In the genomic region with DNA sequence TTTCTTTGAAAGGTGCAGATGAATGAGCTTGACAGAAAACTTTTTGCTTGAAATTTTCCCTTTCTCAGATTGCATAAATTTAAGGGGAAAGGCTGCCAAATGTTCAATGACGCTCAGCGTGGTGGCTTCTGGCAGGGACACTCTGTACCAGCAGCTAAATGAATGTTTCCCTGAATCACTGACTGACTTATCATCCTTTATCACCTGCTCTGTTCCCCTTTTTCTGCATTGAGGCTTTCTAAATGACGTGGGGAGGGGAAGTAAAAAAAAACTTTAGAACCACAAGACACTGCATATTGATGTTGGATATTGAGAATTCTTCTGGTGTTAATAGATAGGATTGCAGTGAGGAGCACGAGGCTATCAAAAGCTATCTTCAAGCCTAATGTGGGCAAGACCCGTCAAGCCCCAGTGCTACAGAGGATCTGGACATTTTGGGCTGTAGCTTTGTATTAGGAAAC, we compare ENCODE assay signal across 8 cellular contexts. TPM values are rescaled to one million over a fixed set of nuclear protein-coding genes. Genes with fewer than 3 reads are reported as not detected.
A peak's percentile ranks its signal among the peaks of the same experiment; 100 is the strongest.
DNase-seq lines count a peak whose midpoint lies in the region; ATAC-seq lines count a peak whose summit lies in the region.

No MANE protein-coding gene starts in this region.

- POLR2A ChIA-PET in T-cell (lab: Charles Lee) = no interaction called here

- no peaks in the 10 kb centered on the region for H3K36me3 Mint-ChIP-seq in naive B cell
- H3K36me3 Mint-ChIP-seq in T-cell = no peaks in the 10 kb centered on the region

- H3K4me1 Mint-ChIP-seq in naive B cell = peaks cover 18 to 37% (median 33%) of the 10 kb centered on the region in 3 donors
- no peaks in the 10 kb centered on the region for H3K4me1 Mint-ChIP-seq in T-cell

- DNase-seq in SKM-1 (lab: John Stamatoyannopoulos, UW; ENCODE audit: unreplicated experiment) (peak; percentile 30), naive B cell (peak; percentile 49), DMS53 (lab: John Stamatoyannopoulos, UW) (no peak), T-cell (no peak)
- DNase-seq in NK-92 treated with Interleukin-12 subunit alpha and Interleukin-12 subunit beta, amount 100 ng/mL, for 24 hours (lab: John Stamatoyannopoulos, UW) = no peak

- peak; percentile 42 for ATAC-seq in GM18873 (IDR thresholded peaks at IDR 0.05; ENCODE audit: low FRiP score, unreplicated experiment)
- peak; percentile 56 for ATAC-seq in HG02623 (IDR thresholded peaks at IDR 0.05; ENCODE audit: unreplicated experiment)
- ATAC-seq in naive B cell (ENCODE audit: low read depth in 2 of 2) = peak; percentile 79 to 80
- ATAC-seq in T-cell (replicated peaks in 1 of 4) = no peak
- ATAC-seq in HG02970 (IDR thresholded peaks at IDR 0.05; ENCODE audit: low FRiP score, unreplicated experiment) = no peak

- no peaks in the 10 kb centered on the region for H3K27me3 Mint-ChIP-seq in naive B cell
- H3K27me3 Mint-ChIP-seq in T-cell = peaks cover 0 to 10% of the 10 kb centered on the region in 2 donors

- peaks cover 0 to 2% (median 0%) of the 10 kb centered on the region in 7 donors for H3K9me3 Mint-ChIP-seq in naive B cell
- H3K9me3 Mint-ChIP-seq in T-cell = no peaks in the 10 kb centered on the region

- H3K27ac Mint-ChIP-seq in naive B cell (peak overlapping the region in 1 of 6 donors; percentile 41), T-cell (no peak overlapping the region)

- CTCF ChIA-PET in T-cell (lab: Charles Lee) = no interaction called here

- peak overlapping the region in 2 of 8 donors; percentile 5 to 27 for H3K4me3 Mint-ChIP-seq in naive B cell
- H3K4me3 Mint-ChIP-seq in T-cell = no peak overlapping the region

RNA-seq across cellular contexts. Expression of a gene that starts 46.9 kb away (rescaled TPM):
- under 1 TPM in 1 of 6 donors, not detected in 5; 0.57 TPM for polyA plus RNA-seq in naive B cell (ENCODE audit: low read depth in 6 of 6)
- total RNA-seq in T-cell = 1 to 10 TPM in 1 of 5 donors, under 1 TPM in 4; 0.38 to 1.7 (median 0.70) TPM

Comparison
In these comparisons a context has a peak if more than half of its experiments do, and no peak if none do; other contexts are left out.
1. ATAC-seq: peak in GM18873 (single experiment), HG02623 (single experiment) and naive B cell (2 of 2); none in T-cell (0 of 4) and HG02970 (single experiment).
2. DNase-seq: peak in SKM-1 (single experiment) and naive B cell (single experiment); none in DMS53 (single experiment), T-cell (0 of 34) and NK-92 treated with Interleukin-12 subunit alpha and Interleukin-12 subunit beta, amount 100 ng/mL, for 24 hours (single experiment).